Comparison of ENCODE assay signal across 8 cellular contexts in genomic region chrX:8988456-8988855, GRCh38. TPM values are rescaled to one million over a fixed set of nuclear protein-coding genes. Genes with fewer than 3 reads are reported as not detected.
DNase-seq lines count a peak whose midpoint lies in the region; ATAC-seq, FAIRE-seq and TF ChIP-seq lines count a peak whose summit lies in the region.

No MANE protein-coding gene starts in this region.

- H3K27me3 Mint-ChIP-seq in T-cell: no peaks in the 10 kb centered on the region

- no peaks in the 10 kb centered on the region for H3K9me3 ChIP-seq in small intestine (ENCODE audit: control insufficient read depth, low read depth)

- POLR2A ChIA-PET in T-cell (lab: Charles Lee): interaction anchor here in 1 of 2 donors (0.5 kb wide), 1 partner anchor 476 kb away, joined by 3 read pairs; no protein-coding TSS in a partner anchor

- peaks cover 23 to 35% (median 31%) of the 10 kb centered on the region in 3 donors for H3K4me1 Mint-ChIP-seq in T-cell

- peak overlapping the region; percentile 71 to 90 for H3K27ac Mint-ChIP-seq in T-cell

- no peaks in the 10 kb centered on the region for H3K9me3 Mint-ChIP-seq in T-cell

- H3K36me3 ChIP-seq in small intestine (ENCODE audit: control insufficient read depth in 2 of 2, insufficient read depth in 2 of 2, low read length in 2 of 2): no peaks in the 10 kb centered on the region

- CTCF ChIA-PET in T-cell (lab: Charles Lee): no interaction called here

- TF ChIP-seq CTCF in fibroblast of villous mesenchyme (IDR thresholded peaks at IDR 0.05; ENCODE audit: insufficient read depth, low read depth, low read length): no peak

- WGBS in small intestine, 3 donors: 15 to 45% (median 33%) methylated on average over 3 to 4 of the region's 4 CpGs

- H3K4me3 Mint-ChIP-seq in T-cell: no peak overlapping the region

- no peak overlapping the region for H3K4me3 ChIP-seq in fibroblast of villous mesenchyme (ENCODE audit: low read depth, low read length)
- no peak overlapping the region for H3K4me3 ChIP-seq in small intestine (ENCODE audit: low read depth in 1 of 2, low read length in 2 of 2)

- H3K27me3 ChIP-seq in small intestine (ENCODE audit: control insufficient read depth in 2 of 2, insufficient read depth in 2 of 2, low read length in 2 of 2): no peaks in the 10 kb centered on the region

- H3K36me3 Mint-ChIP-seq in T-cell: no peaks in the 10 kb centered on the region

- peak in 1 of 4 experiments; percentile 20 for ATAC-seq in T-cell (replicated peaks in 1 of 4)

- DNase-seq in EL (peak; percentile 17), T-cell (peak in 9 of 34 experiments; percentile 1 to 26 (median 10)), fibroblast of villous mesenchyme (ENCODE audit: low read depth) (peak; percentile 44), small intestine (peak; percentile 12), NCI-H1694 treated with DMSO at 0.1 percent for 48 hours (lab: John Stamatoyannopoulos, UW) (no peak), NCI-H2171 treated with DMSO at 0.1 percent for 48 hours (lab: John Stamatoyannopoulos, UW) (no peak), OCI-M1 (lab: John Stamatoyannopoulos, UW) (no peak), NCI-H1105 (lab: John Stamatoyannopoulos, UW) (no peak)

- H3K4me1 ChIP-seq in small intestine (ENCODE audit: control insufficient read depth in 2 of 2, insufficient read depth in 1 of 2, low read depth in 1 of 2, low read length in 1 of 2): no peaks in the 10 kb centered on the region

- FAIRE-seq in small intestine (lab: Jason Lieb, UNC): no peak

- H3K27ac ChIP-seq in small intestine (ENCODE audit: low read depth in 1 of 2, low read length in 1 of 2): no peak overlapping the region

RNA-seq across cellular contexts. Expression of gene FAM9B, which starts 45.5 kb away (rescaled TPM):
- total RNA-seq in T-cell (not detected), fibroblast of villous mesenchyme (not detected in 2 replicates)
- polyA plus RNA-seq in small intestine: not detected

Comparison
In these comparisons a context has a peak if more than half of its experiments do, and no peak if none do; other contexts are left out.
1. DNase-seq: peak in EL (single experiment), fibroblast of villous mesenchyme (single experiment) and small intestine (single experiment); none in NCI-H1694 treated with DMSO at 0.1 percent for 48 hours (single experiment), NCI-H2171 treated with DMSO at 0.1 percent for 48 hours (single experiment), OCI-M1 (single experiment) and NCI-H1105 (single experiment).